Comparison of ENCODE assay signal across 7 cellular contexts in genomic region chr19:23974941-23975340, GRCh38.
"Had no signal": no experiment of that assay in that cellular context is flagged by ENCODE, and none has a peak within 500 bp of the region (broad histone marks: within the 10 kb centered on the region; RNA-seq: fewer than 3 reads in every experiment).

No MANE protein-coding gene starts in this region.

- H3K36me3 Mint-ChIP-seq: IgD-negative memory B cell had no signal

- DNase-seq: IMR-90, KBM-7, KG1 had no signal

- H3K4me3 ChIP-seq: K562 had no signal

- H3K27ac Mint-ChIP-seq: IgD-negative memory B cell had no signal

- H3K4me1 Mint-ChIP-seq: IgD-negative memory B cell had no signal

- ATAC-seq: HepG2, K562 had no signal

- H3K27ac ChIP-seq: HL-60 had no signal

- H3K4me3 Mint-ChIP-seq: IgD-negative memory B cell had no signal
